10 cellular contexts compared by ENCODE assay signal in the genomic region with DNA sequence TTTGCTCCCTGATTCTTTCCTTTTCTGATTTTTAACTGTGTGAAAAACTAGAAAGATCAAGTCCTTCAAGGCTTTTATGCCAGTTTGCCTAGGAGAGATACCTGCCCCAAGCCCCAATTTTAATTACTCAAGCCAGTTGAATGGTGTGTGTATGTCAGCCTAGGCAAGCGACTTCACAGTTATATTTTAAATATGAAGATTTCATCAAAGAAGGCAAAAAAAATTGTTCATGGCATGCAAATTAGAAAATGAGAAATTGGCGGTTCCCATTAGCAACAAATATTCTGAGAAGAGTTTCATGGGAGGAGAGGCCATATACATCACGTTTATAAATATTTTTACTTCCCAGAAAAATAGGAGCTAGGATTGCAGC.
DNase-seq lines count a peak whose midpoint lies in the region; ATAC-seq, FAIRE-seq and TF ChIP-seq lines count a peak whose summit lies in the region.
"Had no signal": no experiment of that assay in that cellular context is flagged by ENCODE, and none has a peak within 500 bp of the region (broad histone marks: within the 10 kb centered on the region; RNA-seq: fewer than 3 reads in every experiment).

No MANE protein-coding gene starts in this region.

- no peak for FAIRE-seq in H1 (lab: Jason Lieb, UNC)

- H3K4me3 ChIP-seq in IMR-90 (ENCODE audit: insufficient read depth, low read depth, low read length) (peak overlapping the region; percentile 12; the same call in 1 of the 2 replicates), H1 (ENCODE audit: extremely low read depth in 1 of 4, insufficient read depth in 2 of 4, low read depth in 3 of 4, low read length in 4 of 4) (peak overlapping the region; percentile 34 to 60 (median 52)), muscle layer of duodenum (ENCODE audit: low read depth in 1 of 2, low read length in 2 of 2) (peak overlapping the region; percentile 8 to 62), transverse colon (peak overlapping the region in 3 of 4 donors; percentile 13 to 35 (median 21))

- H3K14ac ChIP-seq in IMR-90 (replicated peaks; ENCODE audit: low read depth, low read length) (no peak overlapping the region), H1 (ENCODE audit: insufficient read length) (no peak overlapping the region)

- H3K79me1 ChIP-seq in IMR-90 (ENCODE audit: low read depth in 1 of 2, low read length in 2 of 2) (no peaks in the 10 kb centered on the region), H1 (ENCODE audit: low read depth, low read length) (no peaks in the 10 kb centered on the region)

- no peaks in the 10 kb centered on the region for H3K9me1 ChIP-seq in IMR-90 (ENCODE audit: insufficient read depth, low read length)

- POLR2A ChIA-PET in IMR-90 (lab: Charles Lee; ENCODE audit: unreplicated experiment), result no interaction called here
- POLR2A ChIA-PET in H1 (lab: Charles Lee; ENCODE audit: partially characterized antibody), result interaction anchor here (1.6 kb wide), 1 partner anchor 49 kb away, joined by 3 read pairs; no protein-coding TSS in a partner anchor

- H3K79me2 ChIP-seq in H1 (ENCODE audit: control insufficient read depth in 1 of 2, insufficient read depth in 2 of 2, low read length in 2 of 2), result no peaks in the 10 kb centered on the region

- no peak overlapping the region for H2BK5ac ChIP-seq in IMR-90 (ENCODE audit: low read depth, low read length, poor library complexity, severe bottlenecking)
- H2BK5ac ChIP-seq in H1 (ENCODE audit: low read depth, low read length), result no peak overlapping the region

- no peak overlapping the region for H4K91ac ChIP-seq in IMR-90 (ENCODE audit: insufficient read depth, low read depth, low read length)
- H4K91ac ChIP-seq in H1 (replicated peaks; ENCODE audit: insufficient read length, low read length), result no peak overlapping the region

- H4K20me1 ChIP-seq in IMR-90 (ENCODE audit: insufficient read depth, low read length), result no peaks in the 10 kb centered on the region
- H4K20me1 ChIP-seq in H1 (replicated peaks in 1 of 2; ENCODE audit: control insufficient read depth in 1 of 2, insufficient read depth in 2 of 2, low read length in 2 of 2), result no peaks in the 10 kb centered on the region

- peaks cover 4% of the 10 kb centered on the region for H3K23me2 ChIP-seq in H1 (ENCODE audit: low read depth, low read length)

- no peak overlapping the region for H3K4ac ChIP-seq in IMR-90 (ENCODE audit: low read depth, low read length)
- no peak overlapping the region for H3K4ac ChIP-seq in H1 (replicated peaks; ENCODE audit: insufficient read length, low read depth, low read length)

- H3K9me3 ChIP-seq in IMR-90 (ENCODE audit: control insufficient read depth, insufficient read depth, low read length), result peaks cover 2% of the 10 kb centered on the region; the same call in 1 of the 2 replicates
- no peaks in the 10 kb centered on the region for H3K9me3 ChIP-seq in H1 (ENCODE audit: insufficient read depth in 2 of 2, low read depth in 1 of 2, low read length in 1 of 2)
- H3K9me3 ChIP-seq in muscle layer of duodenum (ENCODE audit: control insufficient read depth in 1 of 2, low read length in 2 of 2), result no peaks in the 10 kb centered on the region
- H3K9me3 ChIP-seq in transverse colon, result no peaks in the 10 kb centered on the region

- TF ChIP-seq CTCF in IMR-90 (conservative IDR thresholded peaks at IDR 0.05; ENCODE audit: low read depth, low read length) (no peak), H1 (IDR thresholded peaks at IDR 0.05; ENCODE audit: control extremely low read depth in 1 of 3, insufficient read depth in 1 of 3, low read depth in 1 of 3, low read length in 3 of 3) (no peak), transverse colon (IDR thresholded peaks at IDR 0.05) (no peak)

- H3K36me3 ChIP-seq in IMR-90 (ENCODE audit: control insufficient read depth, insufficient read depth, low read length) (no peaks in the 10 kb centered on the region), H1 (ENCODE audit: control insufficient read depth in 2 of 4, insufficient read depth in 4 of 4, low read length in 3 of 4) (no peaks in the 10 kb centered on the region), muscle layer of duodenum (ENCODE audit: control insufficient read depth in 1 of 2, insufficient read depth in 2 of 2, low read length in 2 of 2) (no peaks in the 10 kb centered on the region), transverse colon (no peaks in the 10 kb centered on the region)

- intact Hi-C loops in IMR-90 (cut with micrococcal nuclease) (no loop called here), transverse colon (cut with DNase I; ENCODE audit: low total_unique reads) (no loop called here)

- H4K5ac ChIP-seq in IMR-90 (ENCODE audit: low read depth, low read length), result no peak overlapping the region
- no peak overlapping the region for H4K5ac ChIP-seq in H1 (ENCODE audit: insufficient read length, low read depth, low read length)

- in situ Hi-C loops in IMR-90 (cut with MboI; ENCODE audit: low sequenced_read_pairs) (no loop called here), transverse colon (cut with MboI; ENCODE audit: low pct_ligation_motif_present in 1 of 4, low pct_unique_long_range_greater_than_20kb in 1 of 4, low sequenced_read_pairs in 3 of 4) (no loop called here)

- H2BK15ac ChIP-seq in IMR-90 (ENCODE audit: low read depth, low read length) (no peak overlapping the region), H1 (ENCODE audit: low read length) (no peak overlapping the region)

- H2BK20ac ChIP-seq in IMR-90 (ENCODE audit: low read depth, low read length), result no peak overlapping the region
- no peak overlapping the region for H2BK20ac ChIP-seq in H1 (ENCODE audit: low read length)

- CTCF ChIA-PET in IMR-90 (lab: Yijun Ruan, JAX) (no interaction called here), H1 (lab: Charles Lee; ENCODE audit: partially characterized antibody) (no interaction called here)

- no peak overlapping the region for H3K56ac ChIP-seq in IMR-90 (ENCODE audit: extremely low read depth, insufficient read depth, low read length)
- no peak overlapping the region for H3K56ac ChIP-seq in H1 (replicated peaks; ENCODE audit: insufficient read length, low read depth, low read length)

- H3K9ac ChIP-seq in IMR-90 (ENCODE audit: low read depth, low read length), result no peak overlapping the region
- no peak overlapping the region for H3K9ac ChIP-seq in H1 (replicated peaks in 1 of 4; ENCODE audit: extremely low read depth in 1 of 4, low read depth in 3 of 4, low read length in 3 of 4)

- TF ChIP-seq POLR2A in IMR-90 (IDR thresholded peaks at IDR 0.05; ENCODE audit: low read depth, low read length) (no peak), H1 (IDR thresholded peaks at IDR 0.05; ENCODE audit: control extremely low read depth in 1 of 2, low read depth in 2 of 2, low read length in 2 of 2) (no peak), transverse colon (IDR thresholded peaks at IDR 0.05) (no peak)

- no peaks in the 10 kb centered on the region for H3K4me1 ChIP-seq in IMR-90 (ENCODE audit: control insufficient read depth, insufficient read depth, low read length)
- peaks cover 0 to 8% (median 2%) of the 10 kb centered on the region in 4 experiments; a peak in 3 of 7 replicates for H3K4me1 ChIP-seq in H1 (replicated peaks in 1 of 4; ENCODE audit: control insufficient read depth in 3 of 4, insufficient read depth in 4 of 4, low read length in 3 of 4)
- peaks cover 0 to 5% of the 10 kb centered on the region in 2 donors for H3K4me1 ChIP-seq in muscle layer of duodenum (ENCODE audit: control insufficient read depth in 1 of 2, insufficient read depth in 2 of 2, low read length in 2 of 2)
- peaks cover 0 to 12% (median 0%) of the 10 kb centered on the region in 4 donors for H3K4me1 ChIP-seq in transverse colon

- H2BK120ac ChIP-seq in IMR-90 (ENCODE audit: low read depth, low read length) (no peak overlapping the region), H1 (replicated peaks; ENCODE audit: low read depth, low read length) (no peak overlapping the region)

- no peak for DNase-seq in IMR-90
- no peak for DNase-seq in H1 (ENCODE audit: low read depth in 1 of 2, low spot score in 2 of 2)
- DNase-seq in transverse colon, result no peak
- DNase-seq in iPS-NIHi7 (ENCODE audit: extremely low spot score), result no peak
- no peak for DNase-seq in RPMI8226
- DNase-seq: activated CD4-positive, alpha-beta T cell treated with anti-CD3 and anti-CD28 coated beads, Interleukin-2, amount 50 U/mL, for 4 hours; effector memory CD8-positive, alpha-beta T cell; left colon had no signal

- no peak overlapping the region for H2BK12ac ChIP-seq in H1 (ENCODE audit: low read depth, low read length)

- H3K18ac ChIP-seq in IMR-90 (ENCODE audit: low read depth, low read length) (no peak overlapping the region), H1 (ENCODE audit: extremely low read depth, low read length) (no peak overlapping the region)

- TF ChIP-seq RAD21 in IMR-90 (IDR thresholded peaks at IDR 0.05; ENCODE audit: low read length) (no peak), H1 (IDR thresholded peaks at IDR 0.05 in 1 of 2, conservative IDR thresholded peaks at IDR 0.05 in 1 of 2; ENCODE audit: low read depth in 2 of 2, low read length in 2 of 2) (no peak)

- dilution Hi-C loops in IMR-90 (cut with HindIII; ENCODE audit: low sequenced_read_pairs, unreplicated experiment), result no loop called here

- H3K27me3 ChIP-seq in IMR-90 (ENCODE audit: control insufficient read depth, insufficient read depth, low read length), result peaks cover 37% of the 10 kb centered on the region
- H3K27me3 ChIP-seq in H1 (replicated peaks in 1 of 4; ENCODE audit: control insufficient read depth in 3 of 4, extremely low read depth in 1 of 4, insufficient read depth in 3 of 4, low read length in 3 of 4), result no peaks in the 10 kb centered on the region
- H3K27me3 ChIP-seq in muscle layer of duodenum (ENCODE audit: low read depth, low read length), result no peaks in the 10 kb centered on the region
- peaks cover 53% of the 10 kb centered on the region for H3K27me3 ChIP-seq in transverse colon

- ATAC-seq in IMR-90 (ENCODE audit: low read depth) (no peak), HG02763 (IDR thresholded peaks at IDR 0.05; ENCODE audit: unreplicated experiment) (no peak)
- ATAC-seq: effector memory CD8-positive, alpha-beta T cell; left colon had no signal

- H4K8ac ChIP-seq in IMR-90 (ENCODE audit: low read depth in 2 of 2, low read length in 2 of 2) (no peak overlapping the region), H1 (ENCODE audit: extremely low read depth, insufficient read depth, low read length) (no peak overlapping the region)

- H2AFZ ChIP-seq in IMR-90 (replicated peaks; ENCODE audit: low read length, poor library complexity), result peak overlapping the region; percentile 46
- no peak overlapping the region for H2AFZ ChIP-seq in H1 (ENCODE audit: low read length)

- BruUV-seq in IMR-90 (replicated peaks; lab: Mats Ljungman, UMichigan), result no TSS peak

- H2AK5ac ChIP-seq in IMR-90 (ENCODE audit: low read depth, low read length), result no peak overlapping the region
- H2AK5ac ChIP-seq in H1 (ENCODE audit: low read depth, low read length), result no peak overlapping the region

- no CpG with 5 or more reads among the region's 3 CpGs for WGBS in IMR-90 (ENCODE audit: extremely low coverage in 2 of 2, insufficient read length in 1 of 2), 2 experiments
- 16% methylated on average over 3 of the region's 3 CpGs; no CpG with 5 or more reads in 1 of the 2 experiments for WGBS in H1 (ENCODE audit: extremely low coverage in 1 of 2, insufficient coverage in 1 of 2, insufficient read length in 1 of 2, insufficient replicate concordance in 2 of 2, low coverage in 1 of 2, low lambda C conversion rate in 2 of 2, missing lambda C conversion rate in 1 of 2), 2 experiments
- 12 to 17% methylated on average over 3 of the region's 3 CpGs for WGBS in transverse colon (ENCODE audit: low coverage in 1 of 2), 2 donors

- H3K23ac ChIP-seq in IMR-90 (ENCODE audit: low read depth, low read length), result no peak overlapping the region
- H3K23ac ChIP-seq in H1 (ENCODE audit: insufficient read length), result no peak overlapping the region

- H3K27ac ChIP-seq in IMR-90 (ENCODE audit: insufficient read depth, low read length), result no peak overlapping the region
- no peak overlapping the region for H3K27ac ChIP-seq in H1 (ENCODE audit: low read depth, low read length)
- no peak overlapping the region for H3K27ac ChIP-seq in muscle layer of duodenum (ENCODE audit: low read length)
- peak overlapping the region in 2 of 4 donors; percentile 58 to 73 for H3K27ac ChIP-seq in transverse colon

- peak overlapping the region; percentile 63 for H3K4me2 ChIP-seq in IMR-90 (ENCODE audit: low read depth, low read length)
- H3K4me2 ChIP-seq in H1 (ENCODE audit: insufficient read depth in 1 of 2, low read depth in 2 of 2, low read length in 2 of 2), result peak overlapping the region; percentile 68 to 95

- TF ChIP-seq EP300 in H1 (IDR thresholded peaks at IDR 0.05; ENCODE audit: borderline replicate concordance in 1 of 2, low read depth in 2 of 2, low read length in 2 of 2) (no peak), transverse colon (IDR thresholded peaks at IDR 0.05; ENCODE audit: low read depth) (no peak)

- no peak overlapping the region for H2AK9ac ChIP-seq in IMR-90 (replicated peaks; ENCODE audit: low read depth, low read length, poor library complexity)
